In the genomic region with DNA sequence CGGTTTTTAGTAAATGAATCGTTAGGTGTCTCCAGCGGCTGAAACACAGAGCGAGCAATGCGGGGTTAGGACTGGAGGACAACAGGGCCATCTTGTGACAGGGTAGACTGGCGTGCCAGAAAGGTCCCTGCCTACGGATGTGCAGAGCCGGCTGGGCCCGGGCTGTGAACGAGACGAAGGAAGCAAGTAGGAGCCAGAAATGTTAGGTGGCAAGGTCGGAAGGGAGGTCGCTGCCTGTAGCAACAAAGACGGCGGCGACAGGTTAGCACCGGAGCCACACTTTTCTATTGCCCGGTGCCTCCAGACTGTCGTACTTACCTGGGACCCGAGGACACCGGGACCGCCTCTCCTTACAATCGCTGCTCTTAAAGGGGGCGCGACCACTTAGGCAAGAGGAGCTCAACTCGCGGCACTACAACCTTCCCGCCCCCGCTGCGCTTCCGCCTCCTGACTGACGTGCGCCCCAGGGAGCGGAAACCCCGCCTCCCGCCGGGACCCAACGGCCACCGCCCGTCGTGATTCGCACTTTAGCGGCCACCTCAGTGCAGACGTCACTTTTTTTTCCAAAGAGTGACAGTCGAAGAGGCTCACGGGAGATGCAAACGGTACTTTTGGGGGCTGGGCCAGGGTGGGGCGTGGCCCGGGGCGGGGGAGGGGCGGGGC, we compare ENCODE assay signal across 8 cellular contexts. TPM values are rescaled to one million over a fixed set of nuclear protein-coding genes. Genes with fewer than 3 reads are reported as not detected.
DNase-seq lines count a peak whose midpoint lies in the region; ATAC-seq and TF ChIP-seq lines count a peak whose summit lies in the region.

A gene with protein sequence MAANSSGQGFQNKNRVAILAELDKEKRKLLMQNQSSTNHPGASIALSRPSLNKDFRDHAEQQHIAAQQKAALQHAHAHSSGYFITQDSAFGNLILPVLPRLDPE (minus strand): TSS at position 449 of the 663 bp plus-strand sequence. CDS start 1,632 bp downstream, outside the sequence.

- H3K4me1 ChIP-seq in adipocyte (ENCODE audit: control insufficient read depth, insufficient read depth, low read length) (peaks cover 24% of the 10 kb centered on the region), heart right ventricle (peaks cover 6 to 17% (median 11%) of the 10 kb centered on the region in 9 donors), upper lobe of right lung (peaks cover 6% of the 10 kb centered on the region)

- peaks cover 3% of the 10 kb centered on the region for H3K36me3 ChIP-seq in adipocyte (ENCODE audit: control insufficient read depth, insufficient read depth, low read length, severe bottlenecking)
- peaks cover 0 to 32% (median 0%) of the 10 kb centered on the region in 9 donors for H3K36me3 ChIP-seq in heart right ventricle
- H3K36me3 ChIP-seq in upper lobe of right lung: peaks cover 3% of the 10 kb centered on the region

- peak; percentile 90 for DNase-seq in NCI-H1417 treated with DMSO at 0.1 percent for 48 hours (lab: John Stamatoyannopoulos, UW)
- DNase-seq in SW480 (ENCODE audit: low spot score): peak; percentile 97
- DNase-seq in adipocyte (ENCODE audit: low read depth): peak; percentile 97
- DNase-seq in heart right ventricle: peak; percentile 95 to 96
- DNase-seq in posterior vena cava (ENCODE audit: low spot score): peak; percentile 98
- DNase-seq in upper lobe of right lung: peak; percentile 98

- H3K9ac ChIP-seq in adipocyte (ENCODE audit: low read length): peak within 1 kb of the TSS; percentile 95

- TF ChIP-seq CTCF in GM12875 (IDR thresholded peaks at IDR 0.05; ENCODE audit: borderline replicate concordance, insufficient read depth, low read depth, low read length) (no peak), heart right ventricle (IDR thresholded peaks at IDR 0.05) (peak in 3 of 9 donors; percentile 27 to 40 (median 38)), upper lobe of right lung (IDR thresholded peaks at IDR 0.05) (no peak)

- H3K4me3 ChIP-seq in GM12875 (ENCODE audit: low read depth, low read length) (peak within 1 kb of the TSS; percentile 95), adipocyte (ENCODE audit: low read length) (peak within 1 kb of the TSS; percentile 97), heart right ventricle (peak within 1 kb of the TSS; percentile 52 to 97 (median 89)), upper lobe of right lung (peak within 1 kb of the TSS; percentile 62)

- H3K27ac ChIP-seq in heart right ventricle: peak within 1 kb of the TSS; percentile 15 to 94 (median 90)
- peak within 1 kb of the TSS; percentile 79 for H3K27ac ChIP-seq in upper lobe of right lung

- ATAC-seq in HG02798 (IDR thresholded peaks at IDR 0.05; ENCODE audit: poor library complexity, unreplicated experiment): peak; percentile 98
- peak; percentile 98 to 100 (median 99) for ATAC-seq in heart right ventricle
- peak; percentile 99 for ATAC-seq in upper lobe of right lung

- intact Hi-C loops in heart right ventricle (cut with DNase I): loop anchor here in 6 of 10 donors (1.0 to 10.0 kb wide), 8 partner anchors 31 to 337 kb away; a partner anchor contains a TSS
- intact Hi-C loops in posterior vena cava (cut with DNase I): no loop called here
- intact Hi-C loops in upper lobe of right lung (cut with DNase I): no loop called here

- no peaks in the 10 kb centered on the region for H3K27me3 ChIP-seq in adipocyte (replicated peaks; ENCODE audit: control insufficient read depth, insufficient read depth, low read length)
- H3K27me3 ChIP-seq in heart right ventricle: no peaks in the 10 kb centered on the region
- no peaks in the 10 kb centered on the region for H3K27me3 ChIP-seq in upper lobe of right lung

- 0 to 1% methylated on average over 51 of the region's 51 CpGs for WGBS in heart right ventricle, 2 donors

- peaks cover 1% of the 10 kb centered on the region for H3K9me3 ChIP-seq in adipocyte (ENCODE audit: control insufficient read depth, low read length)
- peaks cover 0 to 8% (median 0%) of the 10 kb centered on the region in 11 donors for H3K9me3 ChIP-seq in heart right ventricle
- H3K9me3 ChIP-seq in upper lobe of right lung: no peaks in the 10 kb centered on the region

RNA-seq across cellular contexts. Expression of the gene that starts here (rescaled TPM):
- total RNA-seq in heart right ventricle (10 to 100 TPM; 10.7 to 18.9 (median 13.0) TPM), posterior vena cava (10 to 100 TPM; 17.1 to 22.1 TPM), upper lobe of right lung (22.7 TPM)
- 1 to 10 TPM; 4.5 to 8.1 TPM for polyA plus RNA-seq in heart right ventricle

Comparison
In these comparisons a context has a peak if more than half of its experiments do, and no peak if none do; other contexts are left out.
1. Peak in every context shown above with its lines: DNase-seq, ATAC-seq, H3K4me3 ChIP-seq and H3K27ac ChIP-seq.
2. intact Hi-C loops: an anchor here in heart right ventricle (1.0 to 10.0 kb wide); none called in posterior vena cava and upper lobe of right lung.